ENCODE assay signal across 8 cellular contexts in genomic region chr16:25012525-25012991, GRCh38. TPM values are rescaled to one million over a fixed set of nuclear protein-coding genes. Genes with fewer than 3 reads are reported as not detected.
DNase-seq lines count a peak whose midpoint lies in the region; ATAC-seq and TF ChIP-seq lines count a peak whose summit lies in the region.

No MANE protein-coding gene starts in this region.

- 0 out of 2 replicates have a peak overlapping the region, but pooled peaks have one; percentile 6 for H3K9ac ChIP-seq in HCT116 (ENCODE audit: low read length)

- peak overlapping the region; percentile 83 for H3K4me2 ChIP-seq in HCT116 (ENCODE audit: low read length)

- RAD21 ChIA-PET in HCT116 (lab: Charles Lee; ENCODE audit: low non-redundant PET in 1 of 2, low total read pairs in 2 of 2, uncharacterized antibody in 2 of 2, unreplicated experiment in 2 of 2): no interaction called here

- CTCF ChIA-PET in HCT116 (lab: Charles Lee): no interaction called here
- CTCF ChIA-PET in HEK293T (lab: Yijun Ruan, JAX): no interaction called here

- H3K36me3 ChIP-seq in HCT116 (ENCODE audit: control insufficient read depth in 1 of 2, insufficient read depth in 2 of 2, low read length in 2 of 2): no peaks in the 10 kb centered on the region

- DNase-seq in AG08395 (ENCODE audit: low spot score) (peak; percentile 80), HCT116 (ENCODE audit: low read depth, low spot score) (no peak), HEK293T (ENCODE audit: extremely low spot score) (no peak)
- DNase-seq in stimulated activated CD4-positive, alpha-beta T cell treated with anti-CD3 and anti-CD28 coated beads, Interleukin-4, amount 100 ng/mL, for 24 hours: no peak
- DNase-seq in central memory CD4-positive, alpha-beta T cell: no peak

- no TSS peak for BruUV-seq in HCT116 (replicated peaks; lab: Mats Ljungman, UMichigan)

- TF ChIP-seq RAD21 in HCT116 (IDR thresholded peaks at IDR 0.05; ENCODE audit: low read depth): no peak

- no peak for TF ChIP-seq CTCF in HCT116 (IDR thresholded peaks at IDR 0.05 in 2 of 3, conservative IDR thresholded peaks at IDR 0.05 in 1 of 3; ENCODE audit: borderline replicate concordance in 1 of 3, insufficient read depth in 1 of 3, low read depth in 2 of 3, low read length in 2 of 3)

- H3K27me3 ChIP-seq in HCT116 (ENCODE audit: insufficient read depth, low read length) (no peaks in the 10 kb centered on the region), mononuclear cell (ENCODE audit: insufficient read depth, low read length) (no peaks in the 10 kb centered on the region)

- H3K27ac ChIP-seq in HCT116 (ENCODE audit: low read depth, low read length) (no peak overlapping the region), adipose tissue (ENCODE audit: low read depth, low read length) (peak overlapping the region; percentile 13)

- H3K4me3 ChIP-seq in HCT116 (replicated peaks in 1 of 2; ENCODE audit: low read depth in 1 of 2, low read length in 2 of 2) (no peak overlapping the region), mononuclear cell (ENCODE audit: low read length) (peak overlapping the region; percentile 85)

- 31 to 59% (median 34%) methylated on average over 3 of the region's 3 CpGs for WGBS in adipose tissue, 3 donors

- H2AFZ ChIP-seq in HCT116 (ENCODE audit: low read depth, low read length, poor library complexity, severe bottlenecking): no peak overlapping the region

- POLR2A ChIA-PET in HCT116 (lab: Charles Lee): no interaction called here
- POLR2A ChIA-PET in HEK293T (lab: Yijun Ruan, JAX): no interaction called here

- H4K20me1 ChIP-seq in HCT116 (ENCODE audit: insufficient read depth): no peaks in the 10 kb centered on the region

- intact Hi-C loops in HCT116 (cut with micrococcal nuclease): no loop called here

- H3K9me2 ChIP-seq in HCT116 (ENCODE audit: insufficient read depth): no peaks in the 10 kb centered on the region

- peaks cover 70% of the 10 kb centered on the region for H3K79me2 ChIP-seq in HCT116 (ENCODE audit: insufficient read depth, low read length)

- no peak for ATAC-seq in HCT116
- ATAC-seq in HG03432 (IDR thresholded peaks at IDR 0.05; ENCODE audit: unreplicated experiment): no peak

- H3K9me3 ChIP-seq in HCT116 (ENCODE audit: control insufficient read depth in 1 of 2, insufficient read depth in 1 of 2, low read depth in 1 of 2, low read length in 2 of 2) (no peaks in the 10 kb centered on the region), mononuclear cell (ENCODE audit: low read depth, low read length) (no peaks in the 10 kb centered on the region)

- TF ChIP-seq POLR2A in HCT116 (IDR thresholded peaks at IDR 0.05; ENCODE audit: borderline replicate concordance, extremely low read depth, insufficient read depth, insufficient read length): no peak

- H3K4me1 ChIP-seq in HCT116 (ENCODE audit: control insufficient read depth in 1 of 2, insufficient read depth in 2 of 2, low read length in 2 of 2) (peaks cover 9 to 31% of the 10 kb centered on the region in 2 experiments; a peak in 3 of 4 replicates), mononuclear cell (ENCODE audit: insufficient read depth, low read length) (peaks cover 87% of the 10 kb centered on the region)

TF ChIP-seq in HCT116, 20 proteins besides CTCF, POLR2A, EP300 and RAD21:
- no peak for TF ChIP-seq EZH2 (IDR thresholded peaks at IDR 0.05)
- no peak for TF ChIP-seq JUND (IDR thresholded peaks at IDR 0.05)
- no peak for TF ChIP-seq CEBPB (IDR thresholded peaks at IDR 0.05; ENCODE audit: low read depth)

TF ChIP-seq in HEK293T, 16 proteins besides CTCF, POLR2A, EP300 and RAD21:
- TF ChIP-seq FOXM1 (IDR thresholded peaks at IDR 0.05; ENCODE audit: borderline replicate concordance): no peak
TF ChIP-seq in HEK293T: peak in this region for 0.

RNA-seq across cellular contexts. Expression of gene ARHGAP17, which starts 2.6 kb away (rescaled TPM):
- 45.5 TPM for total RNA-seq in HCT116 (2021; ENCODE audit: unreplicated experiment)
- 22.2 TPM in 2 replicates for polyA plus RNA-seq in HCT116 (2012)
- polyA plus RNA-seq in adipose tissue: 10 to 100 TPM; 13.1 to 49.6 (median 43.9) TPM
- 27.3 TPM for total RNA-seq in mononuclear cell
